Comparison of ENCODE assay signal across 8 cellular contexts in genomic region chr2:201858781-201859180, GRCh38. TPM values are rescaled to one million over a fixed set of nuclear protein-coding genes. Genes with fewer than 3 reads are reported as not detected.
DNase-seq lines count a peak whose midpoint lies in the region; ATAC-seq and TF ChIP-seq lines count a peak whose summit lies in the region.

No MANE protein-coding gene starts in this region.

- intact Hi-C loops in Right ventricle myocardium inferior (cut with DNase I), result no loop called here

- ATAC-seq in HG03280 (IDR thresholded peaks at IDR 0.05; ENCODE audit: unreplicated experiment) (no peak), GM18520 (IDR thresholded peaks at IDR 0.05; ENCODE audit: unreplicated experiment) (no peak), Right ventricle myocardium inferior (no peak)

- no peak for TF ChIP-seq CTCF in GM13976 (IDR thresholded peaks at IDR 0.05; ENCODE audit: borderline replicate concordance, control extremely low read depth, extremely low read depth, insufficient read depth, missing control alignments)
- TF ChIP-seq CTCF in epithelial cell of proximal tubule (conservative IDR thresholded peaks at IDR 0.05; ENCODE audit: low read depth, low read length), result no peak

- H3K4me3 ChIP-seq in epithelial cell of proximal tubule (ENCODE audit: low read depth, low read length), result peak overlapping the region; percentile 18

- in situ Hi-C loops in GM13976 (cut with MboI; ENCODE audit: low sequenced_read_pairs, unreplicated experiment), result loop anchor here (10.0 kb wide), 1 partner anchor 336 kb away; no protein-coding TSS in a partner anchor

- DNase-seq in GM13976 (ENCODE audit: low spot score), result peak; percentile 34
- peak; percentile 13 for DNase-seq in OCI-M1 (lab: John Stamatoyannopoulos, UW)
- DNase-seq in epithelial cell of proximal tubule (ENCODE audit: low read depth), result no peak
- peak; percentile 64 for DNase-seq in retina
- DNase-seq in GOT3 (lab: John Stamatoyannopoulos, UW), result no peak
- DNase-seq in Right ventricle myocardium inferior (ENCODE audit: missing footprints), result no peak

RNA-seq across cellular contexts. Expression of gene CDK15, which starts 52.4 kb away (rescaled TPM):
- total RNA-seq in epithelial cell of proximal tubule (2.3 and 6.4 TPM in 2 replicates), Right ventricle myocardium inferior (0.35 TPM)

Comparison
In these comparisons a context has a peak if more than half of its experiments do, and no peak if none do; other contexts are left out.
1. DNase-seq: peak in GM13976 (single experiment), OCI-M1 (single experiment) and retina (single experiment); none in epithelial cell of proximal tubule (single experiment), GOT3 (single experiment) and Right ventricle myocardium inferior (single experiment).